In genomic region chr2:69724540-69725159, GRCh38 we compare ENCODE assay signal across 8 cellular contexts. TPM values are rescaled to one million over a fixed set of nuclear protein-coding genes. Genes with fewer than 3 reads are reported as not detected.
DNase-seq lines count a peak whose midpoint lies in the region; ATAC-seq and TF ChIP-seq lines count a peak whose summit lies in the region.

No MANE protein-coding gene starts in this region.

- no peaks in the 10 kb centered on the region for H3K9me3 Mint-ChIP-seq in activated T-cell treated with anti-CD3 and anti-CD28 coated beads, Interleukin-2, amount 50 U/mL, for 72 hours
- no peaks in the 10 kb centered on the region for H3K9me3 Mint-ChIP-seq in natural killer cell treated with Interleukin-12 subunit alpha and Interleukin-12 subunit beta and Interleukin-15 and Interleukin-18, amount 100 ng/mL, for 72 hours

- H3K27me3 ChIP-seq in Karpas-422 (ENCODE audit: low read length) = no peaks in the 10 kb centered on the region
- no peaks in the 10 kb centered on the region for H3K27me3 ChIP-seq in Peyer's patch

- H4K20me1 ChIP-seq in Karpas-422 (ENCODE audit: insufficient read depth, low read depth, low read length) = no peaks in the 10 kb centered on the region

- H3K79me2 ChIP-seq in Karpas-422 (ENCODE audit: low read length) = no peaks in the 10 kb centered on the region

- H3K4me3 ChIP-seq in Karpas-422 (ENCODE audit: low read length) (peak overlapping the region; percentile 49; the same call in 1 of the 2 replicates), Peyer's patch (peak overlapping the region in 3 of 4 donors; percentile 8 to 32 (median 27)), fibroblast of mammary gland (ENCODE audit: control insufficient read depth, low read depth, low read length) (peak overlapping the region; percentile 34)

- H2AFZ ChIP-seq in Karpas-422 (ENCODE audit: low read length) = peak overlapping the region; percentile 81; the same call in 1 of the 2 replicates

- no peaks in the 10 kb centered on the region for H3K36me3 ChIP-seq in Karpas-422 (ENCODE audit: insufficient read depth, low read length)
- no peaks in the 10 kb centered on the region for H3K36me3 ChIP-seq in Peyer's patch

- H3K27ac ChIP-seq in Karpas-422 (ENCODE audit: low read length) (no peak overlapping the region), Peyer's patch (no peak overlapping the region)

- peak overlapping the region; percentile 41 for H3K9ac ChIP-seq in Karpas-422 (ENCODE audit: low read length)

- no peak overlapping the region for H3K27ac Mint-ChIP-seq in activated T-cell treated with anti-CD3 and anti-CD28 coated beads, Interleukin-2, amount 50 U/mL, for 72 hours
- no peak overlapping the region for H3K27ac Mint-ChIP-seq in natural killer cell treated with Interleukin-12 subunit alpha and Interleukin-12 subunit beta and Interleukin-15 and Interleukin-18, amount 100 ng/mL, for 72 hours

- no peaks in the 10 kb centered on the region for H3K9me3 ChIP-seq in Karpas-422 (ENCODE audit: low read length)
- H3K9me3 ChIP-seq in Peyer's patch = no peaks in the 10 kb centered on the region

- H3K4me3 Mint-ChIP-seq in activated T-cell treated with anti-CD3 and anti-CD28 coated beads, Interleukin-2, amount 50 U/mL, for 72 hours = peak overlapping the region; percentile 52 to 72
- H3K4me3 Mint-ChIP-seq in natural killer cell treated with Interleukin-12 subunit alpha and Interleukin-12 subunit beta and Interleukin-15 and Interleukin-18, amount 100 ng/mL, for 72 hours = peak overlapping the region; percentile 55

- H3K4me1 ChIP-seq in Karpas-422 (ENCODE audit: low read length) (peaks cover 7% of the 10 kb centered on the region), Peyer's patch (peaks cover 0 to 3% (median 0%) of the 10 kb centered on the region in 4 donors)

- peak; percentile 87 to 99 (median 98) for TF ChIP-seq CTCF in Peyer's patch (IDR thresholded peaks at IDR 0.05)
- peak; percentile 93 for TF ChIP-seq CTCF in fibroblast of mammary gland (conservative IDR thresholded peaks at IDR 0.05; ENCODE audit: control insufficient read depth, insufficient read depth, low read depth, low read length)

- no peak for TF ChIP-seq POLR2A in Peyer's patch (IDR thresholded peaks at IDR 0.05)

- ATAC-seq in GM19035 (IDR thresholded peaks at IDR 0.05; ENCODE audit: unreplicated experiment) = peak; percentile 75
- ATAC-seq in activated T-cell treated with anti-CD3 and anti-CD28 coated beads, Interleukin-2, amount 50 U/mL, for 72 hours (replicated peaks in 1 of 2) = peak; percentile 87 to 90
- ATAC-seq in natural killer cell treated with Interleukin-12 subunit alpha and Interleukin-12 subunit beta and Interleukin-15 and Interleukin-18, amount 100 ng/mL, for 72 hours = peak; percentile 84 to 88

- no peaks in the 10 kb centered on the region for H3K36me3 Mint-ChIP-seq in activated T-cell treated with anti-CD3 and anti-CD28 coated beads, Interleukin-2, amount 50 U/mL, for 72 hours (ENCODE audit: insufficient read depth in 2 of 2)
- H3K36me3 Mint-ChIP-seq in natural killer cell treated with Interleukin-12 subunit alpha and Interleukin-12 subunit beta and Interleukin-15 and Interleukin-18, amount 100 ng/mL, for 72 hours = no peaks in the 10 kb centered on the region

- H3K4me2 ChIP-seq in Karpas-422 (ENCODE audit: low read depth, low read length, poor library complexity, severe bottlenecking) = peak overlapping the region; percentile 64

- H3K4me1 Mint-ChIP-seq in activated T-cell treated with anti-CD3 and anti-CD28 coated beads, Interleukin-2, amount 50 U/mL, for 72 hours (ENCODE audit: low read depth) = peaks cover 10% of the 10 kb centered on the region
- H3K4me1 Mint-ChIP-seq in natural killer cell treated with Interleukin-12 subunit alpha and Interleukin-12 subunit beta and Interleukin-15 and Interleukin-18, amount 100 ng/mL, for 72 hours (ENCODE audit: low read depth in 2 of 2) = peaks cover 5 to 7% of the 10 kb centered on the region in 2 donors

- DNase-seq in AG08395 (ENCODE audit: low spot score) (peak; percentile 74), Karpas-422 (peak; percentile 93), Peyer's patch (peak; percentile 87 to 96 (median 89)), fibroblast of mammary gland (ENCODE audit: low read depth) (peak; percentile 77)
- peak; percentile 85 to 89 for DNase-seq in activated T-cell treated with anti-CD3 and anti-CD28 coated beads, Interleukin-2, amount 50 U/mL, for 72 hours
- peak; percentile 85 for DNase-seq in natural killer cell treated with Interleukin-12 subunit alpha and Interleukin-12 subunit beta and Interleukin-15 and Interleukin-18, amount 100 ng/mL, for 72 hours (ENCODE audit: low spot score)
- DNase-seq in stimulated activated naive CD4-positive, alpha-beta T cell (lab: John Stamatoyannopoulos, UW) = peak; percentile 52 to 86 (median 75)

- H3K27me3 Mint-ChIP-seq in activated T-cell treated with anti-CD3 and anti-CD28 coated beads, Interleukin-2, amount 50 U/mL, for 72 hours (ENCODE audit: low read depth) = no peaks in the 10 kb centered on the region
- no peaks in the 10 kb centered on the region for H3K27me3 Mint-ChIP-seq in natural killer cell treated with Interleukin-12 subunit alpha and Interleukin-12 subunit beta and Interleukin-15 and Interleukin-18, amount 100 ng/mL, for 72 hours

- no peaks in the 10 kb centered on the region for H3K9me2 ChIP-seq in Karpas-422 (replicated peaks; ENCODE audit: insufficient read depth, low read length)

RNA-seq across cellular contexts. Expression of gene ANXA4, which starts 17.3 kb away (rescaled TPM):
- 1.1 and 2.4 TPM in 2 replicates for total RNA-seq in Karpas-422 (2014; rRNA removed; shearing (Covaris generic); ENCODE audit: low replicate concordance)
- 100 to 1,000 TPM; 106 to 216 (median 156) TPM for total RNA-seq in Peyer's patch
- total RNA-seq in activated T-cell treated with anti-CD3 and anti-CD28 coated beads, Interleukin-2, amount 50 U/mL, for 72 hours = 10 to 100 TPM; 25.3 to 30.2 TPM
- total RNA-seq in natural killer cell treated with Interleukin-12 subunit alpha and Interleukin-12 subunit beta and Interleukin-15 and Interleukin-18, amount 100 ng/mL, for 72 hours = 10 to 100 TPM; 15.2 to 21.7 TPM
